ENCODE assay signal across 10 cellular contexts in the genomic region with DNA sequence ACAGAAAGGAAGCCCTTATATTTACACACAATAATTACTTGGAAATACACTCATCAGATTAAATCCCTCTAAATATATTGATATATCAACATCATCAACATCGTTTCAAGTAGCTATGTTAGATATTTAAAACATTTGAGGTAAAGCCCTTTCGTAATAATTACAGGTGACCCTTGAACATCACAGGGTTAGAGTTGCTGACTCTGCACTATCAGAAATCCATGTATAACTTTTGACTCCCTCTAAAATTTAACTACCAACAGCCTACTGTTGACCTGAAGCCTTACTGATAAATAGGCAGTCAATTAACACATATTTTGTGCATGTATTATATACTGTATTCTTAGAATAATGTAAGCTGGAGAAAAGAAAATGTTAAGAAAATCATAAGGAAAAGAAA. TPM values are rescaled to one million over a fixed set of nuclear protein-coding genes. Genes with fewer than 3 reads are reported as not detected.
"Had no signal": no experiment of that assay in that cellular context is flagged by ENCODE, and none has a peak within 500 bp of the region (broad histone marks: within the 10 kb centered on the region; RNA-seq: fewer than 3 reads in every experiment).

No MANE protein-coding gene starts in this region.

- ATAC-seq: HCT116 had no signal

- H3K27ac ChIP-seq: GM23248, HL-60 had no signal

- H3K9me3 Mint-ChIP-seq: HFFc6, IgD-negative memory B cell had no signal

- DNase-seq: GM23248, GOT3, H7, HFFc6, KG1 had no signal

- H3K36me3 Mint-ChIP-seq: IgD-negative memory B cell had no signal

- H3K36me3 ChIP-seq: HAP-1 had no signal

- H3K4me3 ChIP-seq: GM23248, HAP-1 had no signal

- H3K27ac Mint-ChIP-seq: HFFc6, IgD-negative memory B cell had no signal

- H3K9ac ChIP-seq: GM23248 had no signal

- H3K4me3 Mint-ChIP-seq: HFFc6, IgD-negative memory B cell had no signal

- H2AFZ ChIP-seq: GM23248 had no signal

- H3K27me3 Mint-ChIP-seq: IgD-negative memory B cell had no signal

- H3K9me3 ChIP-seq: HAP-1 had no signal

RNA-seq across cellular contexts. Expression of a gene that starts 34.6 kb away (rescaled TPM):
- total RNA-seq: HT1080 had no signal
